26 cellular contexts compared by ENCODE assay signal in genomic region chr7:22352812-22353340, GRCh38.
"Had no signal": no experiment of that assay in that cellular context is flagged by ENCODE, and none has a peak within 500 bp of the region (broad histone marks: within the 10 kb centered on the region; RNA-seq: fewer than 3 reads in every experiment).

No MANE protein-coding gene starts in this region.

- H3K9me3 ChIP-seq: breast epithelium, colonic mucosa had no signal

- ATAC-seq: PC-3, WTC11 had no signal

- H3K4me3 ChIP-seq: breast epithelium, colonic mucosa had no signal

- H3K9me3 Mint-ChIP-seq: activated CD4-positive, alpha-beta T cell treated with anti-CD3 and anti-CD28 coated beads, Interleukin-2, amount 10 ng/mL, durations not matched to agents 24 days and 14 days; T-helper 1 cell treated with Interleukin-12 subunit alpha and Interleukin-12 subunit beta and Interleukin-4 antibody, amounts not matched to agents 30 μg/mL and 1 μg/mL, for 36 hours had no signal

- H3K36me3 ChIP-seq: breast epithelium, colonic mucosa had no signal

- H3K4me3 Mint-ChIP-seq: activated CD4-positive, alpha-beta memory T cell treated with anti-CD3 and anti-CD28 coated beads, Interleukin-2, amount 10 ng/mL, durations not matched to agents 7 days and 5 days; activated CD4-positive, alpha-beta T cell treated with anti-CD3 and anti-CD28 coated beads, Interleukin-2, amount 10 ng/mL, durations not matched to agents 24 days and 14 days; T-helper 1 cell treated with Interleukin-12 subunit alpha and Interleukin-12 subunit beta and Interleukin-4 antibody, amounts not matched to agents 30 μg/mL and 1 μg/mL, for 36 hours; WTC11 had no signal

- H3K27ac ChIP-seq: breast epithelium, colonic mucosa had no signal

- H3K4me1 ChIP-seq: breast epithelium had no signal

- H3K27me3 ChIP-seq: breast epithelium, colonic mucosa had no signal

- DNase-seq: activated CD4-positive, alpha-beta memory T cell treated with anti-CD3 and anti-CD28 coated beads, Interleukin-2, amount 10 ng/mL, durations not matched to agents 7 days and 5 days; activated CD4-positive, alpha-beta T cell treated with anti-CD3 and anti-CD28 coated beads for 1 hour; activated CD4-positive, alpha-beta T cell treated with anti-CD3 and anti-CD28 coated beads, Interleukin-2, amount 10 ng/mL, durations not matched to agents 24 days and 14 days; activated naive CD4-positive, alpha-beta T cell treated with anti-CD3 and anti-CD28 coated beads, Interleukin-2, amount 50 U/mL, for 16 hours; activated T-cell treated with anti-CD3 and anti-CD28 coated beads for 4 hours; aorta; caudate nucleus; colonic mucosa; MV-4-11; NCI-H1092 treated with DMSO at 0.1 percent for 48 hours; NCI-H1417 treated with DMSO at 0.1 percent for 48 hours; NCI-H1694; NCI-H2029; NCI-H2107; NCI-H2171 treated with DMSO at 0.1 percent for 48 hours; NCI-H226; NCI-H510A; NCI-H526 treated with DMSO at 0.1 percent for 48 hours; NCI-H82; NK-92 treated with Interleukin-12 subunit alpha and Interleukin-12 subunit beta, amount 100 ng/mL, for 24 hours; PC-3; SHP77 treated with DMSO at 0.1 percent for 48 hours had no signal

- H3K27ac Mint-ChIP-seq: activated CD4-positive, alpha-beta memory T cell treated with anti-CD3 and anti-CD28 coated beads, Interleukin-2, amount 10 ng/mL, durations not matched to agents 7 days and 5 days; activated CD4-positive, alpha-beta T cell treated with anti-CD3 and anti-CD28 coated beads, Interleukin-2, amount 10 ng/mL, durations not matched to agents 24 days and 14 days; T-helper 1 cell treated with Interleukin-12 subunit alpha and Interleukin-12 subunit beta and Interleukin-4 antibody, amounts not matched to agents 30 μg/mL and 1 μg/mL, for 36 hours; WTC11 had no signal

- FAIRE-seq: RCC 7860 had no signal
